2 cellular contexts compared by ENCODE assay signal in the genomic region with DNA sequence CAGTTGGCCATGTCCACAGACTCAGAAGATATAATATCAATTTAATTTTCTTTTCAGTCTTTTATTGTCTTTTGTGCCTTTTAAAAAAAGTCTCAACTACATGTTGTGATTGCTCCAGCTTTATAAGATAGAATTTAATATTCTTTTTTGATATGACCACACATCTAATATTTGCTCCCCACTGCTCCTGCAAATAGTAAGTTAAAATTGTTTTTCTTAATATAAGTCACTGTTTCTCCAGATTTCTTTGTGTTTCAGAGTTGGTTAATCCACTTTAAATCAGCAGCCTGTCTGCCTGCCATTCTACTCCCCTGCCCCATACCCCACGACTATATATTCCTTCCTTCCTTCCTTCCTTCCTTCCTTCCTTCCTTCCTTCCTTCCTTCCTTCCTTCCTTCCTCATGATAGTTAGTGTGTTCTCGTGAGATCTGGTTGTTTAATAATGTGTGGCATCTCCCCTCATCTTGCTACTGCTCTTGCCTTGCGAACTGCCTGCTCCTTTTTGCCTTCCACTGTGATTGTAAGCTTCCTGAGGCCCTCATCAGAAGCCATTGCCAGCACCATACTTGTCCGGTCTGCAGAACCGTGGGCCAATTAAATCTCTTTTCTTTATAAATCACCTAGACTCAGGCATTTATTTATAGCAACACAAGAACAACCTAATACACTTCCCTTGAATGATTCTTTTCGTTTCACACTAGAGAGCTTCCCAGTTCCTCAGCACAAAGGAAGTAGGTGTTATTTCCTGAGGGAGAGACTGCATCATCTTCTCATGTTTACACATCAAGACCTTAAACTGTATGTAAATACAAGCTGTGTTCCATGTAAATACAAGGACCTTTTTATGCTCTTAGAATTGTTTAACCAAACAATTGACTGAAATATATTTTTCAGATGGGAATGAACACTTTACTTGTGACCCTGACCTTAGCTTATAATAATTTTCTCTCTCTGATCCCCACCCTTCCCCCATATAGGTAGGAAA.
TF ChIP-seq lines count a peak whose summit lies in the region.

No MANE protein-coding gene starts in this region.

TF ChIP-seq in HepG2, 621 proteins besides CTCF, POLR2A, EP300 and RAD21 (continues in another document):
- TF ChIP-seq PCBP1 (IDR thresholded peaks at IDR 0.05; ENCODE audit: borderline replicate concordance, low read depth, low read length): no peak
- no peak for TF ChIP-seq FOSL2 (CRISPR knock-in tag; IDR thresholded peaks at IDR 0.05)
- no peak for TF ChIP-seq ZBTB21 (CRISPR knock-in tag; IDR thresholded peaks at IDR 0.05)
- TF ChIP-seq, protein P1, sequence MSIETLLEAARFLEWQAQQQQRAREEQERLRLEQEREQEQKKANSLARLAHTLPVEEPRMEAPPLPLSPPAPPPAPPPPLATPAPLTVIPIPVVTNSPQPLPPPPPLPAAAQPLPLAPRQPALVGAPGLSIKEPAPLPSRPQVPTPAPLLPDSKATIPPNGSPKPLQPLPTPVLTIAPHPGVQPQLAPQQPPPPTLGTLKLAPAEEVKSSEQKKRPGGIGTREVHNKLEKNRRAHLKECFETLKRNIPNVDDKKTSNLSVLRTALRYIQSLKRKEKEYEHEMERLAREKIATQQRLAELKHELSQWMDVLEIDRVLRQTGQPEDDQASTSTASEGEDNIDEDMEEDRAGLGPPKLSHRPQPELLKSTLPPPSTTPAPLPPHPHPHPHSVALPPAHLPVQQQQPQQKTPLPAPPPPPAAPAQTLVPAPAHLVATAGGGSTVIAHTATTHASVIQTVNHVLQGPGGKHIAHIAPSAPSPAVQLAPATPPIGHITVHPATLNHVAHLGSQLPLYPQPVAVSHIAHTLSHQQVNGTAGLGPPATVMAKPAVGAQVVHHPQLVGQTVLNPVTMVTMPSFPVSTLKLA (IDR thresholded peaks at IDR 0.05): no peak
- no peak for TF ChIP-seq ZSCAN25 (CRISPR knock-in tag; IDR thresholded peaks at IDR 0.05)
- peak; percentile 53; the same call in 1 of the 2 replicates for TF ChIP-seq HMG20A (CRISPR knock-in tag; IDR thresholded peaks at IDR 0.05; ENCODE audit: borderline replicate concordance)
- no peak for TF ChIP-seq ZNF44 (CRISPR knock-in tag; IDR thresholded peaks at IDR 0.05)
- TF ChIP-seq ZNF3 (CRISPR knock-in tag; IDR thresholded peaks at IDR 0.05): no peak
- TF ChIP-seq TFAP4 (IDR thresholded peaks at IDR 0.05; ENCODE audit: borderline replicate concordance, low read depth): no peak
- no peak for TF ChIP-seq ZNF281 (CRISPR knock-in tag; IDR thresholded peaks at IDR 0.05; ENCODE audit: borderline replicate concordance)
- TF ChIP-seq, protein P2, sequence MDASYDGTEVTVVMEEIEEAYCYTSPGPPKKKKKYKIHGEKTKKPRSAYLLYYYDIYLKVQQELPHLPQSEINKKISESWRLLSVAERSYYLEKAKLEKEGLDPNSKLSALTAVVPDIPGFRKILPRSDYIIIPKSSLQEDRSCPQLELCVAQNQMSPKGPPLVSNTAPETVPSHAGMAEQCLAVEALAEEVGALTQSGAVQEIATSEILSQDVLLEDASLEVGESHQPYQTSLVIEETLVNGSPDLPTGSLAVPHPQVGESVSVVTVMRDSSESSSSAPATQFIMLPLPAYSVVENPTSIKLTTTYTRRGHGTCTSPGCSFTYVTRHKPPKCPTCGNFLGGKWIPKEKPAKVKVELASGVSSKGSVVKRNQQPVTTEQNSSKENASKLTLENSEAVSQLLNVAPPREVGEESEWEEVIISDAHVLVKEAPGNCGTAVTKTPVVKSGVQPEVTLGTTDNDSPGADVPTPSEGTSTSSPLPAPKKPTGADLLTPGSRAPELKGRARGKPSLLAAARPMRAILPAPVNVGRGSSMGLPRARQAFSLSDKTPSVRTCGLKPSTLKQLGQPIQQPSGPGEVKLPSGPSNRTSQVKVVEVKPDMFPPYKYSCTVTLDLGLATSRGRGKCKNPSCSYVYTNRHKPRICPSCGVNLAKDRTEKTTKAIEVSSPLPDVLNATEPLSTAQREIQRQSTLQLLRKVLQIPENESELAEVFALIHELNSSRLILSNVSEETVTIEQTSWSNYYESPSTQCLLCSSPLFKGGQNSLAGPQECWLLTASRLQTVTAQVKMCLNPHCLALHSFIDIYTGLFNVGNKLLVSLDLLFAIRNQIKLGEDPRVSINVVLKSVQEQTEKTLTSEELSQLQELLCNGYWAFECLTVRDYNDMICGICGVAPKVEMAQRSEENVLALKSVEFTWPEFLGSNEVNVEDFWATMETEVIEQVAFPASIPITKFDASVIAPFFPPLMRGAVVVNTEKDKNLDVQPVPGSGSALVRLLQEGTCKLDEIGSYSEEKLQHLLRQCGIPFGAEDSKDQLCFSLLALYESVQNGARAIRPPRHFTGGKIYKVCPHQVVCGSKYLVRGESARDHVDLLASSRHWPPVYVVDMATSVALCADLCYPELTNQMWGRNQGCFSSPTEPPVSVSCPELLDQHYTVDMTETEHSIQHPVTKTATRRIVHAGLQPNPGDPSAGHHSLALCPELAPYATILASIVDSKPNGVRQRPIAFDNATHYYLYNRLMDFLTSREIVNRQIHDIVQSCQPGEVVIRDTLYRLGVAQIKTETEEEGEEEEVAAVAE (CRISPR knock-in tag; IDR thresholded peaks at IDR 0.05; ENCODE audit: borderline replicate concordance): no peak
- no peak for TF ChIP-seq HOXD1 (CRISPR knock-in tag; IDR thresholded peaks at IDR 0.05)
- TF ChIP-seq ZBTB1 (CRISPR knock-in tag; IDR thresholded peaks at IDR 0.05; ENCODE audit: borderline replicate concordance): no peak
- no peak for TF ChIP-seq KDM1A (CRISPR knock-in tag; IDR thresholded peaks at IDR 0.05)
- TF ChIP-seq XRCC5 (optimal IDR thresholded peaks at IDR 0.05; ENCODE audit: low read length): no peak
- TF ChIP-seq ZNF678 (CRISPR knock-in tag; IDR thresholded peaks at IDR 0.05): no peak
- TF ChIP-seq SIX4 (CRISPR knock-in tag; IDR thresholded peaks at IDR 0.05): no peak
- TF ChIP-seq KAT2B (IDR thresholded peaks at IDR 0.05; ENCODE audit: borderline replicate concordance, low read depth, low read length): no peak
- TF ChIP-seq GTF3A (CRISPR knock-in tag; conservative IDR thresholded peaks at IDR 0.05): no peak

TF ChIP-seq in WTC11, 78 proteins besides CTCF, POLR2A, EP300 and RAD21:
- TF ChIP-seq ZBTB21 (CRISPR knock-in tag; IDR thresholded peaks at IDR 0.05; ENCODE audit: borderline replicate concordance): no peak
- TF ChIP-seq TEAD1 (CRISPR knock-in tag; IDR thresholded peaks at IDR 0.05): no peak
- TF ChIP-seq, protein P3, sequence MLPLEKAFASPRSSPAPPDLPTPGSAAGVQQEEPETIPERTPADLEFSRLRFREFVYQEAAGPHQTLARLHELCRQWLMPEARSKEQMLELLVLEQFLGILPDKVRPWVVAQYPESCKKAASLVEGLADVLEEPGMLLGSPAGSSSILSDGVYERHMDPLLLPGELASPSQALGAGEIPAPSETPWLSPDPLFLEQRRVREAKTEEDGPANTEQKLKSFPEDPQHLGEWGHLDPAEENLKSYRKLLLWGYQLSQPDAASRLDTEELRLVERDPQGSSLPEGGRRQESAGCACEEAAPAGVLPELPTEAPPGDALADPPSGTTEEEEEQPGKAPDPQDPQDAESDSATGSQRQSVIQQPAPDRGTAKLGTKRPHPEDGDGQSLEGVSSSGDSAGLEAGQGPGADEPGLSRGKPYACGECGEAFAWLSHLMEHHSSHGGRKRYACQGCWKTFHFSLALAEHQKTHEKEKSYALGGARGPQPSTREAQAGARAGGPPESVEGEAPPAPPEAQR (CRISPR knock-in tag; IDR thresholded peaks at IDR 0.05): no peak
- TF ChIP-seq FOXJ3 (CRISPR knock-in tag; IDR thresholded peaks at IDR 0.05; ENCODE audit: borderline replicate concordance): no peak
- no peak for TF ChIP-seq NR3C1 (CRISPR knock-in tag; conservative IDR thresholded peaks at IDR 0.05; ENCODE audit: low read depth)
- no peak for TF ChIP-seq ATF6 (CRISPR knock-in tag; IDR thresholded peaks at IDR 0.05)
- no peak for TF ChIP-seq CBFB (CRISPR knock-in tag; IDR thresholded peaks at IDR 0.05; ENCODE audit: low read depth)
- TF ChIP-seq, protein P4, sequence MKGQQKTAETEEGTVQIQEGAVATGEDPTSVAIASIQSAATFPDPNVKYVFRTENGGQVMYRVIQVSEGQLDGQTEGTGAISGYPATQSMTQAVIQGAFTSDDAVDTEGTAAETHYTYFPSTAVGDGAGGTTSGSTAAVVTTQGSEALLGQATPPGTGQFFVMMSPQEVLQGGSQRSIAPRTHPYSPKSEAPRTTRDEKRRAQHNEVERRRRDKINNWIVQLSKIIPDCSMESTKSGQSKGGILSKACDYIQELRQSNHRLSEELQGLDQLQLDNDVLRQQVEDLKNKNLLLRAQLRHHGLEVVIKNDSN (CRISPR knock-in tag; IDR thresholded peaks at IDR 0.05): no peak
- no peak for TF ChIP-seq SP1 (CRISPR knock-in tag; conservative IDR thresholded peaks at IDR 0.05)
- no peak for TF ChIP-seq FOXP1 (CRISPR knock-in tag; IDR thresholded peaks at IDR 0.05; ENCODE audit: borderline replicate concordance)
- TF ChIP-seq, protein P5, sequence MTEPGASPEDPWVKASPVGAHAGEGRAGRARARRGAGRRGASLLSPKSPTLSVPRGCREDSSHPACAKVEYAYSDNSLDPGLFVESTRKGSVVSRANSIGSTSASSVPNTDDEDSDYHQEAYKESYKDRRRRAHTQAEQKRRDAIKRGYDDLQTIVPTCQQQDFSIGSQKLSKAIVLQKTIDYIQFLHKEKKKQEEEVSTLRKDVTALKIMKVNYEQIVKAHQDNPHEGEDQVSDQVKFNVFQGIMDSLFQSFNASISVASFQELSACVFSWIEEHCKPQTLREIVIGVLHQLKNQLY (CRISPR knock-in tag; IDR thresholded peaks at IDR 0.05): no peak
- TF ChIP-seq, protein P6, sequence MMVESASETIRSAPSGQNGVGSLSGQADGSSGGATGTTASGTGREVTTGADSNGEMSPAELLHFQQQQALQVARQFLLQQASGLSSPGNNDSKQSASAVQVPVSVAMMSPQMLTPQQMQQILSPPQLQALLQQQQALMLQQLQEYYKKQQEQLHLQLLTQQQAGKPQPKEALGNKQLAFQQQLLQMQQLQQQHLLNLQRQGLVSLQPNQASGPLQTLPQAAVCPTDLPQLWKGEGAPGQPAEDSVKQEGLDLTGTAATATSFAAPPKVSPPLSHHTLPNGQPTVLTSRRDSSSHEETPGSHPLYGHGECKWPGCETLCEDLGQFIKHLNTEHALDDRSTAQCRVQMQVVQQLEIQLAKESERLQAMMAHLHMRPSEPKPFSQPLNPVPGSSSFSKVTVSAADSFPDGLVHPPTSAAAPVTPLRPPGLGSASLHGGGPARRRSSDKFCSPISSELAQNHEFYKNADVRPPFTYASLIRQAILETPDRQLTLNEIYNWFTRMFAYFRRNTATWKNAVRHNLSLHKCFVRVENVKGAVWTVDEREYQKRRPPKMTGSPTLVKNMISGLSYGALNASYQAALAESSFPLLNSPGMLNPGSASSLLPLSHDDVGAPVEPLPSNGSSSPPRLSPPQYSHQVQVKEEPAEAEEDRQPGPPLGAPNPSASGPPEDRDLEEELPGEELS (CRISPR knock-in tag; IDR thresholded peaks at IDR 0.05): no peak
- no peak for TF ChIP-seq JAZF1 (CRISPR knock-in tag; IDR thresholded peaks at IDR 0.05)
- no peak for TF ChIP-seq ZNF281 (CRISPR knock-in tag; IDR thresholded peaks at IDR 0.05)
- no peak for TF ChIP-seq ATF1 (CRISPR knock-in tag; IDR thresholded peaks at IDR 0.05)
